1 cellular context compared by ENCODE assay signal in the genomic region with DNA sequence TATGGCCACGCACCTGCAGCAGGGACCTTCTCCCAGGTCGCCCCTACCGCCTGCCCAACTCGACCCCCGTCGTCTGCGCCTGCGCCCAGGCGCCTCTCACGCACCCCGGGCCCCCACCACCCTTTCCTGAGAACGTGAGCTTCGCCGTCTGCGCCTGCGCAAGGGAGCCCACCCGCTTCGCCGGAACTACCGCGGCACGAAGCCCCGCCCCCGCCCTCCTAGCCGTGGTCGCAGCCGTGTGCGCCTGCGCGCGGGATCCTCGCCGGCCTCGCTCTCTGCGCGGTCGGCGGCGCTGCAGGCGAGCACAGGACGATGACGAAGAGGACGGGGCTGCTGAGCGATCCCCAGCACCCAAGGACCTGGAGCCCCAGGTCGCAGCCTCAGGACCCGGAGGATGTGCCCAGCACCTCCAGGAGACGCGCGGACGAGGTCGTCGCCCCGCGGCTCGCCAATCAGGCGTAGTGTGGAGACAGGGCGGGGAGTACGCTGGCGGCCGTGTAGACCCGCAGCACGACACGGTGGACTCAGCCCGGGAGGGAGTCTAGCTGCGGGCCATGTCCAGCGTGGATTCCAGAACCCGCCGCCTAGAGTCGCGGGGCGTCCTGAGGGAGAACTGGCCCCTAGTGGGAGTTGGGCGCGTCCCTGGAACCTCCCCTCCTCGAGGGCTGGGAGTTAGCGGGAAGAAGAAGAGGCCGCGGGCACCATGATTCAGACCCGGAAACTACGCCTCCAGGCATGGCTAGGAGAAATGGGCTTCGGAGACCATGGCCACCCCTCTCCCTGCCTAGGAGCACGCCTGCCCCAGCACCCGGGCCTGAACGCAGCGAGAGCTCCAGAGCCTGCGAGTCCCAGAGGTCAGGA.
TF ChIP-seq lines count a peak whose summit lies in the region.

No MANE protein-coding gene starts in this region.

TF ChIP-seq in K562, 482 proteins besides CTCF, POLR2A, EP300 and RAD21 (continued from another document and continues in another):
- TF ChIP-seq TRIM25 (IDR thresholded peaks at IDR 0.05; ENCODE audit: borderline replicate concordance) (no peak), ZNF668 (CRISPR knock-in tag; IDR thresholded peaks at IDR 0.05) (no peak), TEAD2 (tag; IDR thresholded peaks at IDR 0.05) (no peak), HEY1 (CRISPR knock-in tag; IDR thresholded peaks at IDR 0.05; ENCODE audit: borderline replicate concordance) (no peak), GATA2 (CRISPR knock-in tag; IDR thresholded peaks at IDR 0.05) (no peak), TBP (optimal IDR thresholded peaks at IDR 0.05; ENCODE audit: low read depth, low read length) (peak; percentile 77), RNF219 (CRISPR knock-in tag; IDR thresholded peaks at IDR 0.05) (no peak), ZNF57 (CRISPR knock-in tag; IDR thresholded peaks at IDR 0.05) (no peak), SNIP1 (IDR thresholded peaks at IDR 0.05; ENCODE audit: low read depth) (no peak), ETS2 (tag; IDR thresholded peaks at IDR 0.05; ENCODE audit: borderline replicate concordance, poor library complexity, severe bottlenecking) (no peak), CC2D1A (IDR thresholded peaks at IDR 0.05) (peak; percentile 64; the same call in 1 of the 2 replicates), TFE3 (CRISPR knock-in tag; IDR thresholded peaks at IDR 0.05) (no peak), NFYB (IDR thresholded peaks at IDR 0.05; ENCODE audit: extremely low read depth, insufficient read length) (no peak), NFIX (CRISPR knock-in tag; IDR thresholded peaks at IDR 0.05; ENCODE audit: low read depth) (no peak), FOXA3 (CRISPR knock-in tag; conservative IDR thresholded peaks at IDR 0.05 in 1 of 2, IDR thresholded peaks at IDR 0.05 in 1 of 2) (no peak), NCOA2 (IDR thresholded peaks at IDR 0.05; ENCODE audit: partially characterized antibody in 2 of 2) (no peak), FOXK1 (CRISPR knock-in tag; IDR thresholded peaks at IDR 0.05; ENCODE audit: borderline replicate concordance) (no peak), CCNT2 (IDR thresholded peaks at IDR 0.05; ENCODE audit: borderline replicate concordance, extremely low read depth, insufficient read length, low read depth, low read length) (peak; percentile 31), RNF2 (IDR thresholded peaks at IDR 0.05) (peak; percentile 38; the same call in 1 of the 2 replicates), SMARCA4 (IDR thresholded peaks at IDR 0.05) (no peak), NRF1 (conservative IDR thresholded peaks at IDR 0.05 in 1 of 2, IDR thresholded peaks at IDR 0.05 in 1 of 2) (peak; percentile 96), HLTF (IDR thresholded peaks at IDR 0.05) (no peak), HDGF (IDR thresholded peaks at IDR 0.05) (no peak), NCOR1 (IDR thresholded peaks at IDR 0.05) (no peak), FOXK2 (conservative IDR thresholded peaks at IDR 0.05 in 1 of 2, IDR thresholded peaks at IDR 0.05 in 1 of 2; ENCODE audit: low read depth in 2 of 2) (no peak), ZNF133 (CRISPR knock-in tag; IDR thresholded peaks at IDR 0.05) (no peak)
- TF ChIP-seq, protein P1, sequence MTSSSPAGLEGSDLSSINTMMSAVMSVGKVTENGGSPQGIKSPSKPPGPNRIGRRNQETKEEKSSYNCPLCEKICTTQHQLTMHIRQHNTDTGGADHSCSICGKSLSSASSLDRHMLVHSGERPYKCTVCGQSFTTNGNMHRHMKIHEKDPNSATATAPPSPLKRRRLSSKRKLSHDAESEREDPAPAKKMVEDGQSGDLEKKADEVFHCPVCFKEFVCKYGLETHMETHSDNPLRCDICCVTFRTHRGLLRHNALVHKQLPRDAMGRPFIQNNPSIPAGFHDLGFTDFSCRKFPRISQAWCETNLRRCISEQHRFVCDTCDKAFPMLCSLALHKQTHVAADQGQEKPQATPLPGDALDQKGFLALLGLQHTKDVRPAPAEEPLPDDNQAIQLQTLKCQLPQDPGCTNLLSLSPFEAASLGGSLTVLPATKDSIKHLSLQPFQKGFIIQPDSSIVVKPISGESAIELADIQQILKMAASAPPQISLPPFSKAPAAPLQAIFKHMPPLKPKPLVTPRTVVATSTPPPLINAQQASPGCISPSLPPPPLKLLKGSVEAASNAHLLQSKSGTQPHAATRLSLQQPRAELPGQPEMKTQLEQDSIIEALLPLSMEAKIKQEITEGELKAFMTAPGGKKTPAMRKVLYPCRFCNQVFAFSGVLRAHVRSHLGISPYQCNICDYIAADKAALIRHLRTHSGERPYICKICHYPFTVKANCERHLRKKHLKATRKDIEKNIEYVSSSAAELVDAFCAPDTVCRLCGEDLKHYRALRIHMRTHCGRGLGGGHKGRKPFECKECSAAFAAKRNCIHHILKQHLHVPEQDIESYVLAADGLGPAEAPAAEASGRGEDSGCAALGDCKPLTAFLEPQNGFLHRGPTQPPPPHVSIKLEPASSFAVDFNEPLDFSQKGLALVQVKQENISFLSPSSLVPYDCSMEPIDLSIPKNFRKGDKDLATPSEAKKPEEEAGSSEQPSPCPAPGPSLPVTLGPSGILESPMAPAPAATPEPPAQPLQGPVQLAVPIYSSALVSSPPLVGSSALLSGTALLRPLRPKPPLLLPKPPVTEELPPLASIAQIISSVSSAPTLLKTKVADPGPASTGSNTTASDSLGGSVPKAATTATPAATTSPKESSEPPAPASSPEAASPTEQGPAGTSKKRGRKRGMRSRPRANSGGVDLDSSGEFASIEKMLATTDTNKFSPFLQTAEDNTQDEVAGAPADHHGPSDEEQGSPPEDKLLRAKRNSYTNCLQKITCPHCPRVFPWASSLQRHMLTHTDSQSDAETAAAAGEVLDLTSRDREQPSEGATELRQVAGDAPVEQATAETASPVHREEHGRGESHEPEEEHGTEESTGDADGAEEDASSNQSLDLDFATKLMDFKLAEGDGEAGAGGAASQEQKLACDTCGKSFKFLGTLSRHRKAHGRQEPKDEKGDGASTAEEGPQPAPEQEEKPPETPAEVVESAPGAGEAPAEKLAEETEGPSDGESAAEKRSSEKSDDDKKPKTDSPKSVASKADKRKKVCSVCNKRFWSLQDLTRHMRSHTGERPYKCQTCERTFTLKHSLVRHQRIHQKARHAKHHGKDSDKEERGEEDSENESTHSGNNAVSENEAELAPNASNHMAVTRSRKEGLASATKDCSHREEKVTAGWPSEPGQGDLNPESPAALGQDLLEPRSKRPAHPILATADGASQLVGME (CRISPR knock-in tag; IDR thresholded peaks at IDR 0.05) = 0 out of 2 replicates have a peak, but pooled peaks have one; percentile 42
- TF ChIP-seq, protein P2, sequence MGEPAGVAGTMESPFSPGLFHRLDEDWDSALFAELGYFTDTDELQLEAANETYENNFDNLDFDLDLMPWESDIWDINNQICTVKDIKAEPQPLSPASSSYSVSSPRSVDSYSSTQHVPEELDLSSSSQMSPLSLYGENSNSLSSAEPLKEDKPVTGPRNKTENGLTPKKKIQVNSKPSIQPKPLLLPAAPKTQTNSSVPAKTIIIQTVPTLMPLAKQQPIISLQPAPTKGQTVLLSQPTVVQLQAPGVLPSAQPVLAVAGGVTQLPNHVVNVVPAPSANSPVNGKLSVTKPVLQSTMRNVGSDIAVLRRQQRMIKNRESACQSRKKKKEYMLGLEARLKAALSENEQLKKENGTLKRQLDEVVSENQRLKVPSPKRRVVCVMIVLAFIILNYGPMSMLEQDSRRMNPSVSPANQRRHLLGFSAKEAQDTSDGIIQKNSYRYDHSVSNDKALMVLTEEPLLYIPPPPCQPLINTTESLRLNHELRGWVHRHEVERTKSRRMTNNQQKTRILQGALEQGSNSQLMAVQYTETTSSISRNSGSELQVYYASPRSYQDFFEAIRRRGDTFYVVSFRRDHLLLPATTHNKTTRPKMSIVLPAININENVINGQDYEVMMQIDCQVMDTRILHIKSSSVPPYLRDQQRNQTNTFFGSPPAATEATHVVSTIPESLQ (CRISPR knock-in tag; IDR thresholded peaks at IDR 0.05) = peak; percentile 64; the same call in 1 of the 2 replicates
- TF ChIP-seq, protein P3, sequence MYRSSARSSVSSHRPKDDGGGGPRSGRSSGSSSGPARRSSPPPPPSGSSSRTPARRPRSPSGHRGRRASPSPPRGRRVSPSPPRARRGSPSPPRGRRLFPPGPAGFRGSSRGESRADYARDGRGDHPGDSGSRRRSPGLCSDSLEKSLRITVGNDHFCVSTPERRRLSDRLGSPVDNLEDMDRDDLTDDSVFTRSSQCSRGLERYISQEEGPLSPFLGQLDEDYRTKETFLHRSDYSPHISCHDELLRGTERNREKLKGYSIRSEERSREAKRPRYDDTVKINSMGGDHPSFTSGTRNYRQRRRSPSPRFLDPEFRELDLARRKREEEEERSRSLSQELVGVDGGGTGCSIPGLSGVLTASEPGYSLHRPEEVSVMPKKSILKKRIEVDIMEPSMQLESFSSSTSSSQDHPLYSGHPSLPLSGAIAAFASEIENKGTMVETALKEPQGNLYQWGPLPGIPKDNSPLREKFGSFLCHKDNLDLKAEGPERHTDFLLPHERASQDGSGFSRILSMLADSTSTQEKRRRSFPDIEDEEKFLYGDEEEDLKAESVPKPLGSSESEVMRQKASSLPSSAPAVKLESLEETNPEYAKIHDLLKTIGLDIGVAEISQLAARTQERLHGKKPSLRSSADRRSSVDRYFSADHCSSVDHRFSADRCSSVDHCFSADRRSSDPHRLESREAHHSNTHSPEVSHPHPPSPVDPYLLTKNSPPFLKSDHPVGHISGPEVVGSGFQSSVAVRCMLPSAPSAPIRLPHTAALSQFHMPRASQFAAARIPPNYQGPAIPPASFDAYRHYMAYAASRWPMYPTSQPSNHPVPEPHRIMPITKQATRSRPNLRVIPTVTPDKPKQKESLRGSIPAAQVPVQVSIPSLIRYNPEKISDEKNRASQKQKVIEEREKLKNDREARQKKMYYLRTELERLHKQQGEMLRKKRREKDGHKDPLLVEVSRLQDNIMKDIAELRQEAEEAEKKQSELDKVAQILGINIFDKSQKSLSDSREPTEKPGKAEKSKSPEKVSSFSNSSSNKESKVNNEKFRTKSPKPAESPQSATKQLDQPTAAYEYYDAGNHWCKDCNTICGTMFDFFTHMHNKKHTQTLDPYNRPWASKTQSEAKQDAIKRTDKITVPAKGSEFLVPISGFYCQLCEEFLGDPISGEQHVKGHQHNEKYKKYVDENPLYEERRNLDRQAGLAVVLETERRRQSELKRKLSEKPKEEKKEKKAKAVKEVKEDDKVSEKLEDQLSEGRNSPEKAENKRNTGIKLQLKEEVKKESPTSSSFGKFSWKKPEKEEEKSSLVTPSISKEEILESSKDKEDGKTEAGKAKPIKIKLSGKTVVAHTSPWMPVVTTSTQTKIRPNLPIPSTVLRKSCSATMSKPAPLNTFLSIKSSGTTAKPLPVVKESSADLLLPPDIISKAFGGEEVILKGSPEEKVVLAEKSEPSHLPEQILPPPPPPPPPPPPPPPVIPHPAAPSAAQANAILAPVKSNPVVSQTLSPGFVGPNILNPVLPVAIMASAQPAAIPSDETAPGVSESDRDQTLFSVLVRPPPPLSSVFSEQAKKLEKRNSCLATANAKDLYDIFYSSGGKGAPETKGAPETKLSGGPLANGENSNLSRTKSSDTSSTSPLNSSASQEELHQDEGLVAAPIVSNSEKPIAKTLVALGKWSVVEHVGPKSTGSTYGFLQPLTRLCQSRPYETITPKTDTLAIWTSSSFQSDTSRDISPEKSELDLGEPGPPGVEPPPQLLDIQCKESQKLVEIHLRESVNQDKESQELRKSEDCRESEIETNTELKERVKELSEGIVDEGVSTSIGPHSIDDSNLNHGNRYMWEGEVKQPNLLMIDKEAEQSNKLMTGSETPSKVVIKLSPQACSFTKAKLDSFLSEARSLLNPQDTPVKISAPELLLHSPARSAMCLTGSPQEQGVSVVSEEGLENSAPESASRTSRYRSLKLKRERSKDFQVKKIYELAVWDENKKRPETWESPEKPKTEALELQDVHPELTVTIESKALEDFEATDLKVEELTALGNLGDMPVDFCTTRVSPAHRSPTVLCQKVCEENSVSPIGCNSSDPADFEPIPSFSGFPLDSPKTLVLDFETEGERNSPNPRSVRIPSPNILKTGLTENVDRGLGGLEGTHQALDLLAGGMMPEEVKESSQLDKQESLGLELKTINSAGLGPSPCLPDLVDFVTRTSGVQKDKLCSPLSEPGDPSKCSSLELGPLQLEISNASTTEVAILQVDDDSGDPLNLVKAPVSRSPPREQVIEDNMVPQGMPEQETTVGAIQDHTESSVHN (IDR thresholded peaks at IDR 0.05; ENCODE audit: borderline replicate concordance in 1 of 2, low read depth in 1 of 2) = no peak
